ENCODE assay signal across 1 cellular context in genomic region chr10:107059872-107060271, GRCh38.
A peak's percentile ranks its signal among the peaks of the same experiment; 100 is the strongest.
TF ChIP-seq lines count a peak whose summit lies in the region.

No MANE protein-coding gene starts in this region.

TF ChIP-seq in K562, 482 proteins besides CTCF, POLR2A, EP300 and RAD21 (continued from another document):
- no peak for TF ChIP-seq HBP1 (CRISPR knock-in tag; IDR thresholded peaks at IDR 0.05)
- TF ChIP-seq PHB2 (IDR thresholded peaks at IDR 0.05; ENCODE audit: low read depth), result no peak
- TF ChIP-seq HDAC1 (IDR thresholded peaks at IDR 0.05), result no peak
- no peak for TF ChIP-seq PHF20 (IDR thresholded peaks at IDR 0.05; ENCODE audit: partially characterized antibody)
- TF ChIP-seq SMAD1 (IDR thresholded peaks at IDR 0.05; ENCODE audit: low read depth, low read length, partially characterized antibody), result no peak
- TF ChIP-seq, protein P1, sequence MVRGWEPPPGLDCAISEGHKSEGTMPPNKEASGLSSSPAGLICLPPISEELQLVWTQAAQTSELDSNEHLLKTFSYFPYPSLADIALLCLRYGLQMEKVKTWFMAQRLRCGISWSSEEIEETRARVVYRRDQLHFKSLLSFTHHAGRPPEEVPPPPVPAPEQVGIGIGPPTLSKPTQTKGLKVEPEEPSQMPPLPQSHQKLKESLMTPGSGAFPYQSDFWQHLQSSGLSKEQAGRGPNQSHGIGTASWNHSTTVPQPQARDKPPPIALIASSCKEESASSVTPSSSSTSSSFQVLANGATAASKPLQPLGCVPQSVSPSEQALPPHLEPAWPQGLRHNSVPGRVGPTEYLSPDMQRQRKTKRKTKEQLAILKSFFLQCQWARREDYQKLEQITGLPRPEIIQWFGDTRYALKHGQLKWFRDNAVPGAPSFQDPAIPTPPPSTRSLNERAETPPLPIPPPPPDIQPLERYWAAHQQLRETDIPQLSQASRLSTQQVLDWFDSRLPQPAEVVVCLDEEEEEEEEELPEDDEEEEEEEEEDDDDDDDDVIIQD (CRISPR knock-in tag; IDR thresholded peaks at IDR 0.05), result no peak
- TF ChIP-seq ZC3H4 (CRISPR knock-in tag; IDR thresholded peaks at IDR 0.05; ENCODE audit: borderline replicate concordance), result no peak
- TF ChIP-seq ZNF445 (CRISPR knock-in tag; IDR thresholded peaks at IDR 0.05; ENCODE audit: low read depth), result no peak
- no peak for TF ChIP-seq ARNT (IDR thresholded peaks at IDR 0.05)
- peak; percentile 66 for TF ChIP-seq MTA2 (IDR thresholded peaks at IDR 0.05; ENCODE audit: low read depth)
- TF ChIP-seq RCOR1 (IDR thresholded peaks at IDR 0.05; ENCODE audit: borderline replicate concordance in 1 of 2, low read depth in 2 of 2, low read length in 2 of 2), result no peak; a peak in 1 of 4 replicates
- TF ChIP-seq, protein P2, sequence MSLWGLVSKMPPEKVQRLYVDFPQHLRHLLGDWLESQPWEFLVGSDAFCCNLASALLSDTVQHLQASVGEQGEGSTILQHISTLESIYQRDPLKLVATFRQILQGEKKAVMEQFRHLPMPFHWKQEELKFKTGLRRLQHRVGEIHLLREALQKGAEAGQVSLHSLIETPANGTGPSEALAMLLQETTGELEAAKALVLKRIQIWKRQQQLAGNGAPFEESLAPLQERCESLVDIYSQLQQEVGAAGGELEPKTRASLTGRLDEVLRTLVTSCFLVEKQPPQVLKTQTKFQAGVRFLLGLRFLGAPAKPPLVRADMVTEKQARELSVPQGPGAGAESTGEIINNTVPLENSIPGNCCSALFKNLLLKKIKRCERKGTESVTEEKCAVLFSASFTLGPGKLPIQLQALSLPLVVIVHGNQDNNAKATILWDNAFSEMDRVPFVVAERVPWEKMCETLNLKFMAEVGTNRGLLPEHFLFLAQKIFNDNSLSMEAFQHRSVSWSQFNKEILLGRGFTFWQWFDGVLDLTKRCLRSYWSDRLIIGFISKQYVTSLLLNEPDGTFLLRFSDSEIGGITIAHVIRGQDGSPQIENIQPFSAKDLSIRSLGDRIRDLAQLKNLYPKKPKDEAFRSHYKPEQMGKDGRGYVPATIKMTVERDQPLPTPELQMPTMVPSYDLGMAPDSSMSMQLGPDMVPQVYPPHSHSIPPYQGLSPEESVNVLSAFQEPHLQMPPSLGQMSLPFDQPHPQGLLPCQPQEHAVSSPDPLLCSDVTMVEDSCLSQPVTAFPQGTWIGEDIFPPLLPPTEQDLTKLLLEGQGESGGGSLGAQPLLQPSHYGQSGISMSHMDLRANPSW (CRISPR knock-in tag; IDR thresholded peaks at IDR 0.05), result no peak
- TF ChIP-seq GABPB2 (CRISPR knock-in tag; conservative IDR thresholded peaks at IDR 0.05), result no peak
- no peak for TF ChIP-seq ETV6 (IDR thresholded peaks at IDR 0.05; ENCODE audit: borderline replicate concordance in 1 of 2, low read depth in 2 of 2, low read length in 1 of 2)
- no peak for TF ChIP-seq ETV6 (CRISPR knock-in tag; IDR thresholded peaks at IDR 0.05; ENCODE audit: borderline replicate concordance)
- TF ChIP-seq, protein P3, sequence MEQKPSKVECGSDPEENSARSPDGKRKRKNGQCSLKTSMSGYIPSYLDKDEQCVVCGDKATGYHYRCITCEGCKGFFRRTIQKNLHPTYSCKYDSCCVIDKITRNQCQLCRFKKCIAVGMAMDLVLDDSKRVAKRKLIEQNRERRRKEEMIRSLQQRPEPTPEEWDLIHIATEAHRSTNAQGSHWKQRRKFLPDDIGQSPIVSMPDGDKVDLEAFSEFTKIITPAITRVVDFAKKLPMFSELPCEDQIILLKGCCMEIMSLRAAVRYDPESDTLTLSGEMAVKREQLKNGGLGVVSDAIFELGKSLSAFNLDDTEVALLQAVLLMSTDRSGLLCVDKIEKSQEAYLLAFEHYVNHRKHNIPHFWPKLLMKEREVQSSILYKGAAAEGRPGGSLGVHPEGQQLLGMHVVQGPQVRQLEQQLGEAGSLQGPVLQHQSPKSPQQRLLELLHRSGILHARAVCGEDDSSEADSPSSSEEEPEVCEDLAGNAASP (IDR thresholded peaks at IDR 0.05), result no peak
- TF ChIP-seq SIX5 (IDR thresholded peaks at IDR 0.05; ENCODE audit: borderline replicate concordance in 1 of 2, insufficient read depth in 1 of 2, low read depth in 1 of 2, low read length in 2 of 2), result no peak
- no peak for TF ChIP-seq ZNF24 (IDR thresholded peaks at IDR 0.05)
- TF ChIP-seq CBFA2T2 (conservative IDR thresholded peaks at IDR 0.05), result peak; percentile 92
- TF ChIP-seq KLF10 (CRISPR knock-in tag; IDR thresholded peaks at IDR 0.05), result no peak
- no peak for TF ChIP-seq JUND (IDR thresholded peaks at IDR 0.05; ENCODE audit: borderline replicate concordance, low read depth, low read length)
- TF ChIP-seq JUND (tag; IDR thresholded peaks at IDR 0.05; ENCODE audit: borderline replicate concordance, low read depth, low read length), result no peak; the same call in 2 of the 3 replicates
- peak; percentile 43 to 71; a peak in 2 of 4 replicates for TF ChIP-seq FOXK2 (conservative IDR thresholded peaks at IDR 0.05 in 1 of 2, IDR thresholded peaks at IDR 0.05 in 1 of 2; ENCODE audit: low read depth in 2 of 2)
- no peak for TF ChIP-seq ZNF592 (IDR thresholded peaks at IDR 0.05)
- TF ChIP-seq GTF2B (IDR thresholded peaks at IDR 0.05; ENCODE audit: extremely low read depth, insufficient read length), result no peak
- TF ChIP-seq MCM5 (IDR thresholded peaks at IDR 0.05; ENCODE audit: low read depth), result no peak
- TF ChIP-seq NCOR1 (IDR thresholded peaks at IDR 0.05), result peak; percentile 81
- no peak for TF ChIP-seq ZNF175 (CRISPR knock-in tag; IDR thresholded peaks at IDR 0.05; ENCODE audit: low read depth)
- no peak for TF ChIP-seq ELF1 (tag; IDR thresholded peaks at IDR 0.05)
- no peak for TF ChIP-seq ATF1 (CRISPR knock-in tag; IDR thresholded peaks at IDR 0.05)
- no peak for TF ChIP-seq ATF1 (tag; IDR thresholded peaks at IDR 0.05)
- TF ChIP-seq, protein P4, sequence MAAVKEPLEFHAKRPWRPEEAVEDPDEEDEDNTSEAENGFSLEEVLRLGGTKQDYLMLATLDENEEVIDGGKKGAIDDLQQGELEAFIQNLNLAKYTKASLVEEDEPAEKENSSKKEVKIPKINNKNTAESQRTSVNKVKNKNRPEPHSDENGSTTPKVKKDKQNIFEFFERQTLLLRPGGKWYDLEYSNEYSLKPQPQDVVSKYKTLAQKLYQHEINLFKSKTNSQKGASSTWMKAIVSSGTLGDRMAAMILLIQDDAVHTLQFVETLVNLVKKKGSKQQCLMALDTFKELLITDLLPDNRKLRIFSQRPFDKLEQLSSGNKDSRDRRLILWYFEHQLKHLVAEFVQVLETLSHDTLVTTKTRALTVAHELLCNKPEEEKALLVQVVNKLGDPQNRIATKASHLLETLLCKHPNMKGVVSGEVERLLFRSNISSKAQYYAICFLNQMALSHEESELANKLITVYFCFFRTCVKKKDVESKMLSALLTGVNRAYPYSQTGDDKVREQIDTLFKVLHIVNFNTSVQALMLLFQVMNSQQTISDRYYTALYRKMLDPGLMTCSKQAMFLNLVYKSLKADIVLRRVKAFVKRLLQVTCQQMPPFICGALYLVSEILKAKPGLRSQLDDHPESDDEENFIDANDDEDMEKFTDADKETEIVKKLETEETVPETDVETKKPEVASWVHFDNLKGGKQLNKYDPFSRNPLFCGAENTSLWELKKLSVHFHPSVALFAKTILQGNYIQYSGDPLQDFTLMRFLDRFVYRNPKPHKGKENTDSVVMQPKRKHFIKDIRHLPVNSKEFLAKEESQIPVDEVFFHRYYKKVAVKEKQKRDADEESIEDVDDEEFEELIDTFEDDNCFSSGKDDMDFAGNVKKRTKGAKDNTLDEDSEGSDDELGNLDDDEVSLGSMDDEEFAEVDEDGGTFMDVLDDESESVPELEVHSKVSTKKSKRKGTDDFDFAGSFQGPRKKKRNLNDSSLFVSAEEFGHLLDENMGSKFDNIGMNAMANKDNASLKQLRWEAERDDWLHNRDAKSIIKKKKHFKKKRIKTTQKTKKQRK (IDR thresholded peaks at IDR 0.05; ENCODE audit: borderline replicate concordance, low read depth, low read length), result no peak
- peak; percentile 68 for TF ChIP-seq SMARCA4 (IDR thresholded peaks at IDR 0.05)
- TF ChIP-seq SMARCE1 (IDR thresholded peaks at IDR 0.05), result peak; percentile 37; the same call in 1 of the 2 replicates
- TF ChIP-seq CTBP1 (IDR thresholded peaks at IDR 0.05; ENCODE audit: borderline replicate concordance), result no peak
